ENCODE assay signal across 1 cellular context in genomic region chrX:135572436-135572835, GRCh38.
TF ChIP-seq lines count a peak whose summit lies in the region.

No MANE protein-coding gene starts in this region.

TF ChIP-seq in GM12878, 131 proteins besides CTCF, POLR2A, EP300 and RAD21 (continued from another document):
- TF ChIP-seq SREBF2 (IDR thresholded peaks at IDR 0.05; ENCODE audit: low read length) (no peak), CBFB (IDR thresholded peaks at IDR 0.05; ENCODE audit: low read depth) (no peak), E2F4 (IDR thresholded peaks at IDR 0.05; ENCODE audit: low read depth, low read length) (no peak), POLR2AphosphoS5 (IDR thresholded peaks at IDR 0.05; ENCODE audit: low read length) (no peak), TAF1 (IDR thresholded peaks at IDR 0.05; ENCODE audit: borderline replicate concordance, low read depth, low read length) (no peak), WRNIP1 (IDR thresholded peaks at IDR 0.05; ENCODE audit: borderline replicate concordance, low read depth, low read length) (no peak), NFIC (IDR thresholded peaks at IDR 0.05; ENCODE audit: low read depth, low read length) (no peak), RELB (IDR thresholded peaks at IDR 0.05; ENCODE audit: low read depth) (no peak), PRDM15 (CRISPR knock-in tag; IDR thresholded peaks at IDR 0.05) (no peak), CBX3 (IDR thresholded peaks at IDR 0.05; ENCODE audit: borderline replicate concordance, low read depth) (no peak), TCF7 (IDR thresholded peaks at IDR 0.05; ENCODE audit: borderline replicate concordance) (no peak), NR2F1 (conservative IDR thresholded peaks at IDR 0.05) (no peak), MYB (IDR thresholded peaks at IDR 0.05; ENCODE audit: borderline replicate concordance, low read depth, low read length) (no peak), ZBED1 (IDR thresholded peaks at IDR 0.05; ENCODE audit: borderline replicate concordance) (no peak), YBX1 (IDR thresholded peaks at IDR 0.05) (no peak), MLLT1 (IDR thresholded peaks at IDR 0.05) (no peak), BCL3 (IDR thresholded peaks at IDR 0.05; ENCODE audit: borderline replicate concordance, insufficient read depth, low read depth, low read length, poor library complexity, severe bottlenecking) (no peak), GATAD2B (conservative IDR thresholded peaks at IDR 0.05; ENCODE audit: low read depth) (no peak)
